9 cellular contexts compared by ENCODE assay signal in genomic region chr1:88701275-88701674, GRCh38. TPM values are rescaled to one million over a fixed set of nuclear protein-coding genes. Genes with fewer than 3 reads are reported as not detected.
DNase-seq lines count a peak whose midpoint lies in the region; ATAC-seq and TF ChIP-seq lines count a peak whose summit lies in the region.
"Had no signal": no experiment of that assay in that cellular context is flagged by ENCODE, and none has a peak within 500 bp of the region (broad histone marks: within the 10 kb centered on the region; RNA-seq: fewer than 3 reads in every experiment).

No MANE protein-coding gene starts in this region.

- no peaks in the 10 kb centered on the region for H3K9me3 ChIP-seq in upper lobe of left lung

- H3K4me1 ChIP-seq in upper lobe of left lung, result peaks cover 10 to 38% (median 30%) of the 10 kb centered on the region in 4 donors

- no peak for TF ChIP-seq EP300 in upper lobe of left lung (IDR thresholded peaks at IDR 0.05)

- H3K4me1 Mint-ChIP-seq in osteocyte (ENCODE audit: unreplicated experiment), result peaks cover 23% of the 10 kb centered on the region

- no peak overlapping the region for H3K4me3 Mint-ChIP-seq in osteocyte (ENCODE audit: unreplicated experiment)
- H3K4me3 Mint-ChIP-seq: brain had no signal

- peak; percentile 73 for ATAC-seq in GM19452 (IDR thresholded peaks at IDR 0.05; ENCODE audit: unreplicated experiment)
- ATAC-seq in HG03159 (IDR thresholded peaks at IDR 0.05; ENCODE audit: unreplicated experiment), result peak; percentile 82
- peak; percentile 49 to 87 for ATAC-seq in upper lobe of left lung (ENCODE audit: low FRiP score in 2 of 2)
- ATAC-seq: HCT116 had no signal

- peak; percentile 34 for DNase-seq in amniotic epithelial cell (ENCODE audit: low read depth)
- DNase-seq in upper lobe of left lung, result no peak
- DNase-seq in osteocyte (ENCODE audit: extremely low spot score, unreplicated experiment), result no peak
- no peak for DNase-seq in inferior parietal cortex (ENCODE audit: extremely low spot score)
- no peak for DNase-seq in OCI-M2 (lab: John Stamatoyannopoulos, UW; ENCODE audit: unreplicated experiment)

- H3K36me3 ChIP-seq in upper lobe of left lung, result no peaks in the 10 kb centered on the region

- no peaks in the 10 kb centered on the region for H3K9me3 Mint-ChIP-seq in osteocyte (ENCODE audit: unreplicated experiment)

- H3K27ac ChIP-seq in upper lobe of left lung, result peak overlapping the region; percentile 55 to 80 (median 60)

- peaks cover 3% of the 10 kb centered on the region for H3K36me3 Mint-ChIP-seq in osteocyte (ENCODE audit: unreplicated experiment)

- WGBS in upper lobe of left lung, 2 donors, result 11 to 20% methylated on average over 2 of the region's 2 CpGs

- peak overlapping the region in 1 of 4 donors; percentile 7 for H3K4me3 ChIP-seq in upper lobe of left lung

- H3K27me3 Mint-ChIP-seq in osteocyte (ENCODE audit: unreplicated experiment), result no peaks in the 10 kb centered on the region
- H3K27me3 Mint-ChIP-seq: brain had no signal

- H3K27me3 ChIP-seq in upper lobe of left lung, result no peaks in the 10 kb centered on the region

- TF ChIP-seq CTCF in upper lobe of left lung (IDR thresholded peaks at IDR 0.05), result no peak
- TF ChIP-seq CTCF in osteocyte (IDR thresholded peaks at IDR 0.05), result no peak

- no peak overlapping the region for H3K27ac Mint-ChIP-seq in osteocyte (ENCODE audit: unreplicated experiment)
- H3K27ac Mint-ChIP-seq: brain had no signal

- TF ChIP-seq POLR2A in upper lobe of left lung (IDR thresholded peaks at IDR 0.05), result no peak

RNA-seq across cellular contexts. Expression of gene PKN2, which starts 17.2 kb away (rescaled TPM):
- total RNA-seq in upper lobe of left lung, result 100 to 1,000 TPM in 1 of 6 donors, 10 to 100 TPM in 5; 33.0 to 108 (median 37.6) TPM
- 43.8 and 46.8 TPM in 2 replicates for total RNA-seq in osteocyte
